Comparison of ENCODE assay signal across 16 cellular contexts in genomic region chr14:32372154-32372553, GRCh38. TPM values are rescaled to one million over a fixed set of nuclear protein-coding genes. Genes with fewer than 3 reads are reported as not detected.
DNase-seq lines count a peak whose midpoint lies in the region; ATAC-seq and TF ChIP-seq lines count a peak whose summit lies in the region.
"Had no signal": no experiment of that assay in that cellular context is flagged by ENCODE, and none has a peak within 500 bp of the region (broad histone marks: within the 10 kb centered on the region; RNA-seq: fewer than 3 reads in every experiment).

No MANE protein-coding gene starts in this region.

- no peaks in the 10 kb centered on the region for H3K27me3 ChIP-seq in upper lobe of right lung
- H3K27me3 ChIP-seq: BLaER1 treated with 17β-estradiol and CSF1 and Interleukin-3, amounts not matched to agents 10 nM and 100 nM; vagina had no signal

- no peak for TF ChIP-seq CTCF in AG10803 (conservative IDR thresholded peaks at IDR 0.05; ENCODE audit: low read length)
- TF ChIP-seq CTCF in choroid plexus epithelial cell (conservative IDR thresholded peaks at IDR 0.05; ENCODE audit: low read depth, low read length), result no peak
- TF ChIP-seq CTCF in upper lobe of right lung (IDR thresholded peaks at IDR 0.05), result no peak

- no peaks in the 10 kb centered on the region for H3K36me3 ChIP-seq in upper lobe of right lung
- H3K36me3 ChIP-seq: BLaER1 treated with 17β-estradiol and CSF1 and Interleukin-3, amounts not matched to agents 10 nM and 100 nM; vagina had no signal

- DNase-seq in AG10803 (ENCODE audit: low read depth), result peak; percentile 96
- DNase-seq in NCI-H226, result peak; percentile 30
- DNase-seq in choroid plexus epithelial cell (ENCODE audit: low read depth), result peak; percentile 84
- DNase-seq in kidney tubule cell (ENCODE audit: low spot score), result peak; percentile 91
- DNase-seq in NK-92 (lab: John Stamatoyannopoulos, UW; ENCODE audit: unreplicated experiment), result no peak
- no peak for DNase-seq in T-helper 2 cell treated with Interferon-gamma antibody and Interleukin-4, amounts not matched to agents 5 μg/mL and 100 μg/mL, for 36 hours (ENCODE audit: low spot score)
- DNase-seq in upper lobe of right lung, result no peak
- no peak for DNase-seq in activated CD4-positive, alpha-beta T cell treated with anti-CD3 and anti-CD28 coated beads for 48 hours
- DNase-seq: activated B cell treated with CpG ODN at 0.5 μM for 24 hours; GF-D8; NCI-H1930; stimulated activated naive B cell treated with anti-CD40 and anti-IgM and Interleukin-4, amounts not matched to agents 10 μg/mL and 1 μg/mL and 100 μg/mL, for 72 hours had no signal

- peaks cover 1% of the 10 kb centered on the region for H3K4me1 Mint-ChIP-seq in T-helper 2 cell treated with Interferon-gamma antibody and Interleukin-4, amounts not matched to agents 5 μg/mL and 100 μg/mL, for 36 hours (ENCODE audit: low read depth)
- H3K4me1 Mint-ChIP-seq: activated B cell treated with CpG ODN at 0.5 μM for 24 hours had no signal

- no peaks in the 10 kb centered on the region for H3K9me3 ChIP-seq in upper lobe of right lung
- H3K9me3 ChIP-seq: BLaER1 treated with 17β-estradiol and CSF1 and Interleukin-3, amounts not matched to agents 10 nM and 100 nM; vagina had no signal

- no peaks in the 10 kb centered on the region for H3K27me3 Mint-ChIP-seq in T-helper 2 cell treated with Interferon-gamma antibody and Interleukin-4, amounts not matched to agents 5 μg/mL and 100 μg/mL, for 36 hours (ENCODE audit: low read depth)

- intact Hi-C loops in upper lobe of right lung (cut with DNase I), result no loop called here

- no peaks in the 10 kb centered on the region for H3K9me3 Mint-ChIP-seq in T-helper 2 cell treated with Interferon-gamma antibody and Interleukin-4, amounts not matched to agents 5 μg/mL and 100 μg/mL, for 36 hours
- H3K9me3 Mint-ChIP-seq: activated B cell treated with CpG ODN at 0.5 μM for 24 hours; mesothelial cell of epicardium; stimulated activated naive B cell treated with anti-CD40 and anti-IgM and Interleukin-4, amounts not matched to agents 10 μg/mL and 1 μg/mL and 100 μg/mL, for 72 hours had no signal

- no peaks in the 10 kb centered on the region for H3K36me3 Mint-ChIP-seq in T-helper 2 cell treated with Interferon-gamma antibody and Interleukin-4, amounts not matched to agents 5 μg/mL and 100 μg/mL, for 36 hours (ENCODE audit: low read depth)
- H3K36me3 Mint-ChIP-seq: mesothelial cell of epicardium; stimulated activated naive B cell treated with anti-CD40 and anti-IgM and Interleukin-4, amounts not matched to agents 10 μg/mL and 1 μg/mL and 100 μg/mL, for 72 hours had no signal

- peaks cover 1% of the 10 kb centered on the region for H3K4me1 ChIP-seq in upper lobe of right lung
- H3K4me1 ChIP-seq: parathyroid adenoma, vagina had no signal

- H3K4me3 ChIP-seq in AG10803 (ENCODE audit: low read length) (no peak overlapping the region), choroid plexus epithelial cell (ENCODE audit: low read depth, low read length) (no peak overlapping the region), upper lobe of right lung (no peak overlapping the region)
- H3K4me3 ChIP-seq: BLaER1 treated with 17β-estradiol and CSF1 and Interleukin-3, amounts not matched to agents 10 nM and 100 nM; vagina had no signal

- no peak overlapping the region for H3K4me3 Mint-ChIP-seq in T-helper 2 cell treated with Interferon-gamma antibody and Interleukin-4, amounts not matched to agents 5 μg/mL and 100 μg/mL, for 36 hours
- H3K4me3 Mint-ChIP-seq: activated B cell treated with CpG ODN at 0.5 μM for 24 hours; mesothelial cell of epicardium; stimulated activated naive B cell treated with anti-CD40 and anti-IgM and Interleukin-4, amounts not matched to agents 10 μg/mL and 1 μg/mL and 100 μg/mL, for 72 hours had no signal

- no peak for ATAC-seq in upper lobe of right lung
- ATAC-seq: stimulated activated naive B cell treated with anti-CD40 and anti-IgM and Interleukin-4, amounts not matched to agents 10 μg/mL and 1 μg/mL and 100 μg/mL, for 72 hours had no signal

- no peak overlapping the region for H3K27ac ChIP-seq in upper lobe of right lung
- H3K27ac ChIP-seq: BLaER1 treated with 17β-estradiol and CSF1 and Interleukin-3, amounts not matched to agents 10 nM and 100 nM; parathyroid adenoma; vagina had no signal

- H3K27ac Mint-ChIP-seq in T-helper 2 cell treated with Interferon-gamma antibody and Interleukin-4, amounts not matched to agents 5 μg/mL and 100 μg/mL, for 36 hours, result no peak overlapping the region
- H3K27ac Mint-ChIP-seq: activated B cell treated with CpG ODN at 0.5 μM for 24 hours; mesothelial cell of epicardium; stimulated activated naive B cell treated with anti-CD40 and anti-IgM and Interleukin-4, amounts not matched to agents 10 μg/mL and 1 μg/mL and 100 μg/mL, for 72 hours had no signal

RNA-seq across cellular contexts. Expression of gene AKAP6, which starts 43.1 kb away (rescaled TPM):
- 7.7 TPM for total RNA-seq in upper lobe of right lung

Comparison
In these comparisons a context has a peak if more than half of its experiments do, and no peak if none do; other contexts are left out.
1. DNase-seq: peak in AG10803 (single experiment), NCI-H226 (single experiment), choroid plexus epithelial cell (single experiment) and kidney tubule cell (single experiment); none in NK-92 (single experiment), T-helper 2 cell treated with Interferon-gamma antibody and Interleukin-4, amounts not matched to agents 5 μg/mL and 100 μg/mL, for 36 hours (single experiment), upper lobe of right lung (single experiment) and activated CD4-positive, alpha-beta T cell treated with anti-CD3 and anti-CD28 coated beads for 48 hours (single experiment).